In genomic region chr2:150532883-150533282, GRCh38 we compare ENCODE assay signal across 24 cellular contexts. TPM values are rescaled to one million over a fixed set of nuclear protein-coding genes. Genes with fewer than 3 reads are reported as not detected.
A peak's percentile ranks its signal among the peaks of the same experiment; 100 is the strongest.
DNase-seq lines count a peak whose midpoint lies in the region; ATAC-seq and TF ChIP-seq lines count a peak whose summit lies in the region.
"Had no signal": no experiment of that assay in that cellular context is flagged by ENCODE, and none has a peak within 500 bp of the region (broad histone marks: within the 10 kb centered on the region; RNA-seq: fewer than 3 reads in every experiment).

No MANE protein-coding gene starts in this region.

- ATAC-seq in SK-N-SH treated with all-trans-retinoic acid at 6 μM for 48 hours (peak; percentile 57), HG03139 (IDR thresholded peaks at IDR 0.05; ENCODE audit: unreplicated experiment) (no peak)
- no peak for ATAC-seq in stimulated activated effector memory CD8-positive, alpha-beta T cell treated with anti-CD3 and anti-CD28 coated beads, Interleukin-12 subunit alpha, Interleukin-12 subunit beta, amount 100 ng/mL, for 72 hours
- ATAC-seq: GM23338; stimulated activated naive CD8-positive, alpha-beta T cell treated with anti-CD3 and anti-CD28 coated beads, Interleukin-15, amount 100 ng/mL, for 72 hours; T-cell had no signal

- H3K27ac ChIP-seq in sigmoid colon, result peak overlapping the region in 1 of 4 donors; percentile 40
- H3K27ac ChIP-seq: BLaER1, parathyroid adenoma, transverse colon had no signal

- no peaks in the 10 kb centered on the region for H3K36me3 ChIP-seq in sigmoid colon
- H3K36me3 ChIP-seq: BLaER1, transverse colon had no signal

- H3K9me3 Mint-ChIP-seq in osteocyte (ENCODE audit: unreplicated experiment), result no peaks in the 10 kb centered on the region
- no peaks in the 10 kb centered on the region for H3K9me3 Mint-ChIP-seq in stimulated activated effector memory CD8-positive, alpha-beta T cell treated with anti-CD3 and anti-CD28 coated beads, Interleukin-12 subunit alpha, Interleukin-12 subunit beta, amount 100 ng/mL, for 72 hours
- H3K9me3 Mint-ChIP-seq: activated CD4-positive, alpha-beta T cell treated with anti-CD3 and anti-CD28 coated beads, Interleukin-2, amount 10 ng/mL, durations not matched to agents 24 days and 14 days; stimulated activated naive CD8-positive, alpha-beta T cell treated with anti-CD3 and anti-CD28 coated beads, Interleukin-15, amount 100 ng/mL, for 72 hours had no signal

- no peak for TF ChIP-seq POLR2A in sigmoid colon (IDR thresholded peaks at IDR 0.05)

- peaks cover 0 to 10% (median 0%) of the 10 kb centered on the region in 4 donors for H3K4me1 ChIP-seq in sigmoid colon
- H3K4me1 ChIP-seq: parathyroid adenoma had no signal

- no peak for TF ChIP-seq CTCF in osteocyte (IDR thresholded peaks at IDR 0.05)
- TF ChIP-seq CTCF in sigmoid colon (IDR thresholded peaks at IDR 0.05), result no peak

- H3K4me3 ChIP-seq in sigmoid colon, result no peak overlapping the region
- H3K4me3 ChIP-seq: BLaER1, GM23338, transverse colon had no signal

- H3K36me3 Mint-ChIP-seq in osteocyte (ENCODE audit: unreplicated experiment), result no peaks in the 10 kb centered on the region
- no peaks in the 10 kb centered on the region for H3K36me3 Mint-ChIP-seq in stimulated activated effector memory CD8-positive, alpha-beta T cell treated with anti-CD3 and anti-CD28 coated beads, Interleukin-12 subunit alpha, Interleukin-12 subunit beta, amount 100 ng/mL, for 72 hours
- H3K36me3 Mint-ChIP-seq: T-cell had no signal

- peak overlapping the region; percentile 86 for H3K27ac Mint-ChIP-seq in osteocyte (ENCODE audit: unreplicated experiment)
- H3K27ac Mint-ChIP-seq in stimulated activated effector memory CD8-positive, alpha-beta T cell treated with anti-CD3 and anti-CD28 coated beads, Interleukin-12 subunit alpha, Interleukin-12 subunit beta, amount 100 ng/mL, for 72 hours, result no peak overlapping the region
- H3K27ac Mint-ChIP-seq: activated CD4-positive, alpha-beta T cell treated with anti-CD3 and anti-CD28 coated beads, Interleukin-2, amount 10 ng/mL, durations not matched to agents 24 days and 14 days; GM23338; stimulated activated naive CD8-positive, alpha-beta T cell treated with anti-CD3 and anti-CD28 coated beads, Interleukin-15, amount 100 ng/mL, for 72 hours; T-cell had no signal

- no peaks in the 10 kb centered on the region for H3K27me3 Mint-ChIP-seq in osteocyte (ENCODE audit: unreplicated experiment)
- H3K27me3 Mint-ChIP-seq: activated CD4-positive, alpha-beta T cell treated with anti-CD3 and anti-CD28 coated beads, Interleukin-2, amount 10 ng/mL, durations not matched to agents 24 days and 14 days; stimulated activated naive CD8-positive, alpha-beta T cell treated with anti-CD3 and anti-CD28 coated beads, Interleukin-15, amount 100 ng/mL, for 72 hours had no signal

- WGBS in sigmoid colon, 2 donors, result 73 to 75% methylated on average over 1 of the region's 1 CpG

- TF ChIP-seq EP300 in sigmoid colon (IDR thresholded peaks at IDR 0.05), result no peak

- H3K4me3 Mint-ChIP-seq in osteocyte (ENCODE audit: unreplicated experiment), result no peak overlapping the region
- H3K4me3 Mint-ChIP-seq in stimulated activated effector memory CD8-positive, alpha-beta T cell treated with anti-CD3 and anti-CD28 coated beads, Interleukin-12 subunit alpha, Interleukin-12 subunit beta, amount 100 ng/mL, for 72 hours, result no peak overlapping the region
- H3K4me3 Mint-ChIP-seq: activated CD4-positive, alpha-beta T cell treated with anti-CD3 and anti-CD28 coated beads, Interleukin-2, amount 10 ng/mL, durations not matched to agents 24 days and 14 days; GM23338; stimulated activated naive CD8-positive, alpha-beta T cell treated with anti-CD3 and anti-CD28 coated beads, Interleukin-15, amount 100 ng/mL, for 72 hours; T-cell had no signal

- no peaks in the 10 kb centered on the region for H3K27me3 ChIP-seq in sigmoid colon
- H3K27me3 ChIP-seq: BLaER1, transverse colon had no signal

- intact Hi-C loops in sigmoid colon (cut with DNase I), result no loop called here

- no peaks in the 10 kb centered on the region for H3K9me3 ChIP-seq in sigmoid colon
- H3K9me3 ChIP-seq: transverse colon had no signal

- DNase-seq in GM03348 (ENCODE audit: low spot score), result peak; percentile 62
- peak; percentile 84 for DNase-seq in fibroblast of gingiva (ENCODE audit: low read depth)
- DNase-seq in osteocyte (ENCODE audit: extremely low spot score, unreplicated experiment), result no peak
- DNase-seq in cerebellar cortex (ENCODE audit: low spot score), result no peak
- no peak for DNase-seq in sigmoid colon
- DNase-seq in stimulated activated effector memory CD8-positive, alpha-beta T cell treated with anti-CD3 and anti-CD28 coated beads, Interleukin-12 subunit alpha, Interleukin-12 subunit beta, amount 100 ng/mL, for 72 hours (ENCODE audit: low spot score in 2 of 2), result no peak
- DNase-seq: activated CD4-positive, alpha-beta T cell treated with anti-CD3 and anti-CD28 coated beads, Interleukin-2, amount 10 ng/mL, durations not matched to agents 24 days and 14 days; activated gamma-delta T cell; anterior cingulate cortex; cortex of kidney; head of caudate nucleus; Kasumi-1; NCI-H1105; NCI-H2081 treated with DMSO at 0.1 percent for 48 hours; NCI-H510A treated with DMSO at 0.1 percent for 48 hours; SHP77; stimulated activated naive CD8-positive, alpha-beta T cell treated with anti-CD3 and anti-CD28 coated beads, Interleukin-15, amount 100 ng/mL, for 72 hours; T-cell; transverse colon had no signal

- peaks cover 66% of the 10 kb centered on the region for H3K4me1 Mint-ChIP-seq in osteocyte (ENCODE audit: unreplicated experiment)
- H3K4me1 Mint-ChIP-seq in stimulated activated effector memory CD8-positive, alpha-beta T cell treated with anti-CD3 and anti-CD28 coated beads, Interleukin-12 subunit alpha, Interleukin-12 subunit beta, amount 100 ng/mL, for 72 hours, result no peaks in the 10 kb centered on the region
- H3K4me1 Mint-ChIP-seq: activated CD4-positive, alpha-beta T cell treated with anti-CD3 and anti-CD28 coated beads, Interleukin-2, amount 10 ng/mL, durations not matched to agents 24 days and 14 days; stimulated activated naive CD8-positive, alpha-beta T cell treated with anti-CD3 and anti-CD28 coated beads, Interleukin-15, amount 100 ng/mL, for 72 hours; T-cell had no signal

TF ChIP-seq in SK-N-SH treated with all-trans-retinoic acid at 6 μM for 48 hours, 23 proteins besides CTCF, POLR2A, EP300 and RAD21:
- TF ChIP-seq SNAI2 (CRISPR knock-in tag; IDR thresholded peaks at IDR 0.05), result no peak
- peak; percentile 63; the same call in 1 of the 2 replicates for TF ChIP-seq ISL1 (CRISPR knock-in tag; IDR thresholded peaks at IDR 0.05)
- no peak for TF ChIP-seq CREB5 (CRISPR knock-in tag; IDR thresholded peaks at IDR 0.05; ENCODE audit: low read depth)

RNA-seq across cellular contexts. Expression of gene RND3, which starts 45.4 kb away (rescaled TPM):
- total RNA-seq in osteocyte (146 and 160 TPM in 2 replicates), sigmoid colon (100 to 1,000 TPM in 1 of 4 donors, 10 to 100 TPM in 3; 28.9 to 171 (median 30.5) TPM)
- polyA plus RNA-seq in sigmoid colon, result 10 to 100 TPM; 22.3 to 45.0 (median 41.6) TPM
- total RNA-seq: activated CD4-positive, alpha-beta T cell treated with anti-CD3 and anti-CD28 coated beads, Interleukin-2, amount 10 ng/mL, durations not matched to agents 24 days and 14 days had no signal

Comparison
In these comparisons a context has a peak if more than half of its experiments do, and no peak if none do; other contexts are left out.
1. DNase-seq: peak in GM03348 (single experiment) and fibroblast of gingiva (single experiment); none in osteocyte (single experiment), cerebellar cortex (single experiment), sigmoid colon (single experiment) and stimulated activated effector memory CD8-positive, alpha-beta T cell treated with anti-CD3 and anti-CD28 coated beads, Interleukin-12 subunit alpha, Interleukin-12 subunit beta, amount 100 ng/mL, for 72 hours (0 of 2).